1 cellular context compared by ENCODE assay signal in genomic region chr3:50708620-50709019, GRCh38.
TF ChIP-seq lines count a peak whose summit lies in the region.

No MANE protein-coding gene starts in this region.

TF ChIP-seq in HEK293, 187 proteins besides CTCF, POLR2A, EP300 and RAD21 (continued from another document):
- TF ChIP-seq ZNF621 (tag by site-specific recombination; IDR thresholded peaks at IDR 0.05): no peak
- peak; percentile 33; the same call in 1 of the 2 replicates for TF ChIP-seq ZNF112 (tag by site-specific recombination; IDR thresholded peaks at IDR 0.05)
- peak; percentile 48; the same call in 1 of the 2 replicates for TF ChIP-seq ZNF830 (tag by site-specific recombination; IDR thresholded peaks at IDR 0.05; ENCODE audit: low read depth)
- TF ChIP-seq ZNF544 (tag by site-specific recombination; IDR thresholded peaks at IDR 0.05): peak; percentile 80; the same call in 1 of the 2 replicates
- TF ChIP-seq YY2 (tag by site-specific recombination; IDR thresholded peaks at IDR 0.05): no peak
- TF ChIP-seq ZNF561 (tag by site-specific recombination; IDR thresholded peaks at IDR 0.05; ENCODE audit: borderline replicate concordance): peak; percentile 69; the same call in 1 of the 2 replicates
- TF ChIP-seq ZNF549 (tag by site-specific recombination; IDR thresholded peaks at IDR 0.05): 0 out of 2 replicates have a peak, but pooled peaks have one; percentile 49
TF ChIP-seq in HEK293: peak in this region for 11.
